ENCODE assay signal across 15 cellular contexts in genomic region chr20:55424968-55425367, GRCh38.
"Had no signal": no experiment of that assay in that cellular context is flagged by ENCODE, and none has a peak within 500 bp of the region (broad histone marks: within the 10 kb centered on the region; RNA-seq: fewer than 3 reads in every experiment).

No MANE protein-coding gene starts in this region.

- ATAC-seq: left lobe of liver; natural killer cell; stimulated activated naive CD8-positive, alpha-beta T cell treated with anti-CD3 and anti-CD28 coated beads, Interleukin-15, amount 100 ng/mL, for 72 hours; WTC11 had no signal

- H3K4me3 ChIP-seq: suprapubic skin, tibial nerve had no signal

- H3K36me3 ChIP-seq: neutrophil, suprapubic skin, tibial nerve had no signal

- H3K9me3 ChIP-seq: neutrophil, suprapubic skin, tibial nerve had no signal

- DNase-seq: activated gamma-delta T cell treated with Interleukin-2 at 50 U/mL for 16 hours; activated T-cell treated with anti-CD3 and anti-CD28 coated beads, Interleukin-2, amount 50 U/mL, for 1 hour; effector CD4-positive, alpha-beta T cell; erythroblast; foreskin fibroblast; mammary epithelial cell; midbrain; natural killer cell; stimulated activated naive CD8-positive, alpha-beta T cell treated with anti-CD3 and anti-CD28 coated beads, Interleukin-15, amount 100 ng/mL, for 72 hours; T-helper 9 cell had no signal

- H3K27me3 ChIP-seq: neutrophil, suprapubic skin, tibial nerve had no signal

- H3K27ac ChIP-seq: neutrophil, suprapubic skin, tibial nerve had no signal

- H3K4me1 ChIP-seq: suprapubic skin, tibial nerve had no signal
